3 cellular contexts compared by ENCODE assay signal in genomic region chr20:38592411-38592790, GRCh38. TPM values are rescaled to one million over a fixed set of nuclear protein-coding genes. Genes with fewer than 3 reads are reported as not detected.
"Had no signal": no experiment of that assay in that cellular context is flagged by ENCODE, and none has a peak within 500 bp of the region (broad histone marks: within the 10 kb centered on the region; RNA-seq: fewer than 3 reads in every experiment).

No MANE protein-coding gene starts in this region.

RNA-seq across cellular contexts. Expression of gene ARHGAP40, which starts 9.2 kb away (rescaled TPM):
- polyA plus RNA-seq: aorta had no signal

RNA-seq across cellular contexts. Expression of gene ADIG, which starts 11.4 kb away (rescaled TPM):
- polyA plus RNA-seq: adrenal gland, aorta, SK-N-SH had no signal
